Comparison of ENCODE assay signal across 14 cellular contexts in genomic region chr3:140545197-140545596, GRCh38.
DNase-seq lines count a peak whose midpoint lies in the region; ATAC-seq and TF ChIP-seq lines count a peak whose summit lies in the region.
"Had no signal": no experiment of that assay in that cellular context is flagged by ENCODE, and none has a peak within 500 bp of the region (broad histone marks: within the 10 kb centered on the region; RNA-seq: fewer than 3 reads in every experiment).

No MANE protein-coding gene starts in this region.

- no peaks in the 10 kb centered on the region for H3K9me3 Mint-ChIP-seq in MCF 10A (ENCODE audit: unreplicated experiment)
- no peaks in the 10 kb centered on the region for H3K9me3 Mint-ChIP-seq in activated naive CD4-positive, alpha-beta T cell treated with anti-CD3 and anti-CD28 coated beads, Interleukin-2, amount 10 ng/mL, durations not matched to agents 7 days and 5 days
- H3K9me3 Mint-ChIP-seq: CD4-positive, CD25-positive, alpha-beta regulatory T cell had no signal

- no peaks in the 10 kb centered on the region for H3K27me3 ChIP-seq in mammary epithelial cell (ENCODE audit: insufficient read depth, low read length)
- H3K27me3 ChIP-seq in foreskin keratinocyte = no peaks in the 10 kb centered on the region
- H3K27me3 ChIP-seq in sigmoid colon = no peaks in the 10 kb centered on the region
- H3K27me3 ChIP-seq: BLaER1 treated with 17β-estradiol and CSF1 and Interleukin-3, amounts not matched to agents 10 nM and 100 nM had no signal

- in situ Hi-C loops in mammary epithelial cell (cut with MboI; ENCODE audit: low sequenced_read_pairs in 2 of 2) = no loop called here

- no peak overlapping the region for H2AFZ ChIP-seq in mammary epithelial cell (ENCODE audit: low read depth, low read length)

- H3K4me2 ChIP-seq in mammary epithelial cell (ENCODE audit: insufficient read depth, low read depth, low read length) = no peak overlapping the region
- H3K4me2 ChIP-seq: BLaER1 treated with 17β-estradiol and CSF1 and Interleukin-3, amounts not matched to agents 10 nM and 100 nM had no signal

- peaks cover 8% of the 10 kb centered on the region for H3K4me1 Mint-ChIP-seq in MCF 10A (ENCODE audit: insufficient read depth, unreplicated experiment)
- no peaks in the 10 kb centered on the region for H3K4me1 Mint-ChIP-seq in activated naive CD4-positive, alpha-beta T cell treated with anti-CD3 and anti-CD28 coated beads, Interleukin-2, amount 10 ng/mL, durations not matched to agents 7 days and 5 days
- H3K4me1 Mint-ChIP-seq: CD4-positive, CD25-positive, alpha-beta regulatory T cell had no signal

- intact Hi-C loops in MCF 10A (cut with micrococcal nuclease) = no loop called here
- intact Hi-C loops in mammary epithelial cell (cut with micrococcal nuclease) = no loop called here
- intact Hi-C loops in sigmoid colon (cut with DNase I) = no loop called here
- intact Hi-C loops in left colon (cut with DNase I, micrococcal nuclease) = no loop called here

- no peaks in the 10 kb centered on the region for H3K79me2 ChIP-seq in mammary epithelial cell (ENCODE audit: insufficient read depth, low read length)

- CTCF ChIA-PET in MCF 10A (lab: Yijun Ruan, JAX) (interaction anchor here (0.6 to 1.1 kb wide), 3 partner anchors 50 to 1117 kb away, joined by 3 read pairs; no protein-coding TSS in a partner anchor), mammary epithelial cell (lab: Charles Lee; ENCODE audit: low non-redundant PET) (interaction anchor here (0.6 kb wide), 1 partner anchor 332 kb away, joined by 3 read pairs; no protein-coding TSS in a partner anchor)
- CTCF ChIA-PET in activated naive CD4-positive, alpha-beta T cell treated with anti-CD3 and anti-CD28 coated beads, Interleukin-2, amount 10 ng/mL, durations not matched to agents 7 days and 5 days (lab: Charles Lee) = no interaction called here

- no peaks in the 10 kb centered on the region for H3K27me3 Mint-ChIP-seq in MCF 10A (ENCODE audit: insufficient read depth, unreplicated experiment)
- no peaks in the 10 kb centered on the region for H3K27me3 Mint-ChIP-seq in activated naive CD4-positive, alpha-beta T cell treated with anti-CD3 and anti-CD28 coated beads, Interleukin-2, amount 10 ng/mL, durations not matched to agents 7 days and 5 days
- H3K27me3 Mint-ChIP-seq: CD4-positive, CD25-positive, alpha-beta regulatory T cell had no signal

- 100% methylated on average over 1 of the region's 1 CpG for WGBS in mammary epithelial cell (ENCODE audit: low coverage, missing lambda C conversion rate)
- WGBS in sigmoid colon, 2 donors = 84 to 90% methylated on average over 1 of the region's 1 CpG

- no peaks in the 10 kb centered on the region for H4K20me1 ChIP-seq in mammary epithelial cell (ENCODE audit: insufficient read depth, low read length)
- H4K20me1 ChIP-seq: BLaER1 treated with 17β-estradiol and CSF1 and Interleukin-3, amounts not matched to agents 10 nM and 100 nM had no signal

- no peak for TF ChIP-seq EP300 in sigmoid colon (IDR thresholded peaks at IDR 0.05)

- POLR2A ChIA-PET in MCF 10A (lab: Yijun Ruan, JAX) = no interaction called here

- H3K4me1 ChIP-seq in mammary epithelial cell (ENCODE audit: insufficient read depth, low read length) = peaks cover 16% of the 10 kb centered on the region
- H3K4me1 ChIP-seq in foreskin keratinocyte = peaks cover 6% of the 10 kb centered on the region
- peaks cover 0 to 22% (median 18%) of the 10 kb centered on the region in 4 donors for H3K4me1 ChIP-seq in sigmoid colon
- H3K4me1 ChIP-seq: BLaER1 treated with 17β-estradiol and CSF1 and Interleukin-3, amounts not matched to agents 10 nM and 100 nM had no signal

- H3K36me3 Mint-ChIP-seq in MCF 10A (ENCODE audit: insufficient read depth, unreplicated experiment) = no peaks in the 10 kb centered on the region
- H3K36me3 Mint-ChIP-seq in activated naive CD4-positive, alpha-beta T cell treated with anti-CD3 and anti-CD28 coated beads, Interleukin-2, amount 10 ng/mL, durations not matched to agents 7 days and 5 days = no peaks in the 10 kb centered on the region
- H3K36me3 Mint-ChIP-seq: CD4-positive, CD25-positive, alpha-beta regulatory T cell had no signal

- TF ChIP-seq CTCF in MCF 10A (IDR thresholded peaks at IDR 0.05; ENCODE audit: unreplicated experiment) = no peak
- no peak for TF ChIP-seq CTCF in mammary epithelial cell (conservative IDR thresholded peaks at IDR 0.05 in 1 of 2, IDR thresholded peaks at IDR 0.05 in 1 of 2; ENCODE audit: extremely low read depth in 1 of 2, insufficient read depth in 1 of 2, low read depth in 1 of 2, low read length in 2 of 2)
- TF ChIP-seq CTCF in foreskin keratinocyte (conservative IDR thresholded peaks at IDR 0.05) = no peak
- TF ChIP-seq CTCF in sigmoid colon (IDR thresholded peaks at IDR 0.05) = no peak
- no peak for TF ChIP-seq CTCF in omental fat pad (IDR thresholded peaks at IDR 0.05)

- H3K4me3 Mint-ChIP-seq in MCF 10A (ENCODE audit: unreplicated experiment) = no peak overlapping the region
- H3K4me3 Mint-ChIP-seq in activated naive CD4-positive, alpha-beta T cell treated with anti-CD3 and anti-CD28 coated beads, Interleukin-2, amount 10 ng/mL, durations not matched to agents 7 days and 5 days = no peak overlapping the region
- H3K4me3 Mint-ChIP-seq: CD4-positive, CD25-positive, alpha-beta regulatory T cell had no signal

- no peak overlapping the region for H3K27ac Mint-ChIP-seq in MCF 10A (ENCODE audit: low read depth, unreplicated experiment)
- H3K27ac Mint-ChIP-seq in activated naive CD4-positive, alpha-beta T cell treated with anti-CD3 and anti-CD28 coated beads, Interleukin-2, amount 10 ng/mL, durations not matched to agents 7 days and 5 days = no peak overlapping the region
- H3K27ac Mint-ChIP-seq: CD4-positive, CD25-positive, alpha-beta regulatory T cell had no signal

- H3K4me3 ChIP-seq in mammary epithelial cell (replicated peaks in 1 of 3; ENCODE audit: insufficient read depth in 1 of 3, low read depth in 2 of 3, low read length in 3 of 3) (no peak overlapping the region), sigmoid colon (no peak overlapping the region)
- H3K4me3 ChIP-seq: BLaER1 treated with 17β-estradiol and CSF1 and Interleukin-3, amounts not matched to agents 10 nM and 100 nM had no signal

- H3K9me3 ChIP-seq in mammary epithelial cell (replicated peaks; ENCODE audit: insufficient read depth, low read length) (no peaks in the 10 kb centered on the region), sigmoid colon (no peaks in the 10 kb centered on the region)
- H3K9me3 ChIP-seq: BLaER1 treated with 17β-estradiol and CSF1 and Interleukin-3, amounts not matched to agents 10 nM and 100 nM had no signal

- dilution Hi-C loops in mammary epithelial cell (cut with HindIII; ENCODE audit: low sequenced_read_pairs) = no loop called here

- TF ChIP-seq POLR2A in sigmoid colon (IDR thresholded peaks at IDR 0.05) = no peak

- BruUV-seq in MCF 10A (replicated peaks; lab: Mats Ljungman, UMichigan) (no TSS peak), mammary epithelial cell (replicated peaks; lab: Mats Ljungman, UMichigan) (no TSS peak)

- peak; percentile 9 for ATAC-seq in foreskin keratinocyte
- no peak for ATAC-seq in left colon
- no peak for ATAC-seq in omental fat pad (ENCODE audit: low FRiP score)
- ATAC-seq: HCT116, HepG2 had no signal

- no peaks in the 10 kb centered on the region for H3K36me3 ChIP-seq in mammary epithelial cell (ENCODE audit: insufficient read depth, low read length)
- H3K36me3 ChIP-seq in sigmoid colon = no peaks in the 10 kb centered on the region
- H3K36me3 ChIP-seq: BLaER1 treated with 17β-estradiol and CSF1 and Interleukin-3, amounts not matched to agents 10 nM and 100 nM had no signal

- no peak overlapping the region for H3K9ac ChIP-seq in mammary epithelial cell (ENCODE audit: insufficient read depth, low read length)
- H3K9ac ChIP-seq: BLaER1 treated with 17β-estradiol and CSF1 and Interleukin-3, amounts not matched to agents 10 nM and 100 nM had no signal

- DNase-seq in MCF 10A (ENCODE audit: unreplicated experiment) (peak; percentile 2), mammary epithelial cell (no peak), foreskin keratinocyte (no peak), sigmoid colon (no peak), left colon (no peak), omental fat pad (ENCODE audit: low spot score) (no peak)
- no peak for DNase-seq in activated naive CD4-positive, alpha-beta T cell treated with anti-CD3 and anti-CD28 coated beads, Interleukin-2, amount 10 ng/mL, durations not matched to agents 7 days and 5 days
- DNase-seq: ACHN; CD4-positive, CD25-positive, alpha-beta regulatory T cell; DMS53; GF-D8 had no signal

- H3K27ac ChIP-seq in mammary epithelial cell (ENCODE audit: insufficient read depth, low read depth, low read length) = no peak overlapping the region
- H3K27ac ChIP-seq in foreskin keratinocyte = no peak overlapping the region
- peak overlapping the region in 3 of 4 donors; percentile 0 to 54 (median 43) for H3K27ac ChIP-seq in sigmoid colon
- H3K27ac ChIP-seq: BLaER1 treated with 17β-estradiol and CSF1 and Interleukin-3, amounts not matched to agents 10 nM and 100 nM had no signal

Comparison
In these comparisons a context has a peak if more than half of its experiments do, and no peak if none do; other contexts are left out.
1. H3K27ac ChIP-seq: peak in sigmoid colon (3 of 4); none in mammary epithelial cell (single experiment) and foreskin keratinocyte (single experiment).